Comparison of ENCODE assay signal across 8 cellular contexts in the genomic region with DNA sequence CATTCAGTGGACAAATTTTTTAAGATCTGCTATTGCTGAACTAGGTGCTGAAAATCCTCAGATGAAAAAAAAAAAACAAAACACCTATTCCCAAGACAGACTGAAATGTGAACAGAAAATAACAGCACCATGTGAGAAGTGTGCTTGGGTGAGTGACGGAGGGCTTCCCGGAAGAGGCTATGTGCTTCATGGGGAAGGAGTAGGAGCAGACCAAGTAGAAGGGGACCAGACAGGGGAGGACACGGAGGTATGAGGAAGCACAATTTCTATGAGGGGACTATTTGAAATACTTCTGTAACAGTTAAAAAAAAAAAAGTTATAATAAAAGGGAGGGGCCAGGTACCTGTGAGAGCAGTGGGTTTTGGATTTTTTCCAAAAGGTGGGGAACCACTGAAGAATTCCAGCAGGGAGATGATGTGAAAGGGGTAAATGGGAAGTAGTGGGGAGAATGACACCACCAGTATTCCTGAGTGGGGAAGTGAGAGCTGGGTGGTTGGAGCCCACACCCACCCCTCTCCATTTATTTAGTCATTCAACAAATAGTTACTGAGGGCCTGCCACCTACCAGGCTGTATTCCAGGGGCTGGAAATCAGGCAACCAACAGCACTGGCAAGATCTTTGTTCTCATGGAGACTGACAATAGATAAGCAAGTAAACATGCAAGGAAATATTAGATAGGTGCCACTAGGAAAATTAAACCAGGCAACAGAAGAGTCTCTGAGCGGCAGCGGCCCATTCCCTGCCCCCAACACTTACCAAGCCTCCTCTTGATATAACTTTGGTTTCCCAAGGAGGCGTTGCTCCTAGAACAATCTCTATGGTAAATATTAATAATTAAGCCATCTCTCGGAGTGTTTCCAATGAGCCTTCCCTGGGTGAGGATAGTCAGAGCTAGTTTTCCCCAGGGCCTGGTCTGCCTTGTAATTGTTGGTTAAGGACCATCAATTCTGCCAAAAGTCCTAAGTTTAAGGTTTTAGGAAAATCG. TPM values are rescaled to one million over a fixed set of nuclear protein-coding genes. Genes with fewer than 3 reads are reported as not detected.
DNase-seq lines count a peak whose midpoint lies in the region; ATAC-seq and TF ChIP-seq lines count a peak whose summit lies in the region.

No MANE protein-coding gene starts in this region.

- peak overlapping the region; percentile 45 for H3K27ac ChIP-seq in right cardiac atrium (ENCODE audit: low read length)
- no peak overlapping the region for H3K27ac ChIP-seq in mammary epithelial cell (ENCODE audit: insufficient read depth, low read depth, low read length)
- H3K27ac ChIP-seq in mucosa of rectum (ENCODE audit: low read depth in 2 of 2, low read length in 2 of 2): peak overlapping the region; percentile 95 to 100

- peaks cover 6% of the 10 kb centered on the region for H3K4me1 ChIP-seq in right cardiac atrium (ENCODE audit: control insufficient read depth, insufficient read depth, low read length)
- peaks cover 33% of the 10 kb centered on the region for H3K4me1 ChIP-seq in mammary epithelial cell (ENCODE audit: insufficient read depth, low read length)
- peaks cover 41 to 49% of the 10 kb centered on the region in 2 donors for H3K4me1 ChIP-seq in mucosa of rectum (ENCODE audit: control insufficient read depth in 2 of 2, insufficient read depth in 2 of 2, low read length in 2 of 2)

- H3K4me2 ChIP-seq in mammary epithelial cell (ENCODE audit: insufficient read depth, low read depth, low read length): peak overlapping the region; percentile 66

- H3K27me3 ChIP-seq in right cardiac atrium (ENCODE audit: control insufficient read depth, insufficient read depth): no peaks in the 10 kb centered on the region
- H3K27me3 ChIP-seq in mammary epithelial cell (ENCODE audit: insufficient read depth, low read length): no peaks in the 10 kb centered on the region
- H3K27me3 ChIP-seq in mucosa of rectum (ENCODE audit: control insufficient read depth in 2 of 2, insufficient read depth in 2 of 2, low read length in 2 of 2): no peaks in the 10 kb centered on the region

- 61% methylated on average over 8 of the region's 8 CpGs for WGBS in right cardiac atrium
- WGBS in mammary epithelial cell (ENCODE audit: low coverage, missing lambda C conversion rate): 100% methylated on average over 8 of the region's 8 CpGs

- H3K9me3 ChIP-seq in right cardiac atrium (ENCODE audit: control insufficient read depth, low read length): no peaks in the 10 kb centered on the region
- no peaks in the 10 kb centered on the region for H3K9me3 ChIP-seq in mammary epithelial cell (replicated peaks; ENCODE audit: insufficient read depth, low read length)
- no peaks in the 10 kb centered on the region for H3K9me3 ChIP-seq in mucosa of rectum (ENCODE audit: control insufficient read depth in 2 of 2, low read length in 2 of 2)

- intact Hi-C loops in right cardiac atrium (cut with DNase I): loop anchor here in 2 of 4 donors (5.0 to 10.0 kb wide), 2 partner anchors 94 to 97 kb away; a partner anchor contains a TSS
- intact Hi-C loops in left cardiac atrium (cut with DNase I): no loop called here
- intact Hi-C loops in mammary epithelial cell (cut with micrococcal nuclease): loop anchor here (1.0 to 10.0 kb wide), 2 partner anchors 34 to 594 kb away; a partner anchor contains a TSS

- peaks cover 11% of the 10 kb centered on the region for H3K79me2 ChIP-seq in mammary epithelial cell (ENCODE audit: insufficient read depth, low read length)

- H3K9ac ChIP-seq in mammary epithelial cell (ENCODE audit: insufficient read depth, low read length): no peak overlapping the region
- peak overlapping the region in 1 of 2 donors; percentile 86 for H3K9ac ChIP-seq in mucosa of rectum (ENCODE audit: low read depth in 1 of 2, low read length in 2 of 2)

- BruUV-seq in mammary epithelial cell (replicated peaks; lab: Mats Ljungman, UMichigan): no TSS peak

- no peaks in the 10 kb centered on the region for H3K36me3 ChIP-seq in mammary epithelial cell (ENCODE audit: insufficient read depth, low read length)
- H3K36me3 ChIP-seq in mucosa of rectum (ENCODE audit: control insufficient read depth in 2 of 2, insufficient read depth in 2 of 2, low read length in 2 of 2): no peaks in the 10 kb centered on the region

- CTCF ChIA-PET in mammary epithelial cell (lab: Charles Lee; ENCODE audit: low non-redundant PET): no interaction called here

- DNase-seq in right cardiac atrium (no peak), left cardiac atrium (no peak), mammary epithelial cell (no peak), GM19238 (ENCODE audit: insufficient read length, low spot score) (no peak), C1 segment of cervical spinal cord (lab: John Stamatoyannopoulos, UW) (no peak), NCI-H1694 (lab: John Stamatoyannopoulos, UW) (no peak), NCI-H510A (lab: John Stamatoyannopoulos, UW) (no peak)

- peak overlapping the region; percentile 66 for H2AFZ ChIP-seq in mammary epithelial cell (ENCODE audit: low read depth, low read length)

- dilution Hi-C loops in mammary epithelial cell (cut with HindIII; ENCODE audit: low sequenced_read_pairs): no loop called here

- ATAC-seq in right cardiac atrium: no peak
- ATAC-seq in left cardiac atrium: no peak

- H4K20me1 ChIP-seq in mammary epithelial cell (ENCODE audit: insufficient read depth, low read length): no peaks in the 10 kb centered on the region

- in situ Hi-C loops in mammary epithelial cell (cut with MboI; ENCODE audit: low sequenced_read_pairs in 2 of 2): no loop called here

- H3K4me3 ChIP-seq in right cardiac atrium (ENCODE audit: low read length) (peak overlapping the region; percentile 36), mammary epithelial cell (replicated peaks in 1 of 3; ENCODE audit: insufficient read depth in 1 of 3, low read depth in 2 of 3, low read length in 3 of 3) (no peak overlapping the region), mucosa of rectum (ENCODE audit: low read length in 2 of 2) (peak overlapping the region; percentile 53 to 59)

- TF ChIP-seq CTCF in mammary epithelial cell (conservative IDR thresholded peaks at IDR 0.05 in 1 of 2, IDR thresholded peaks at IDR 0.05 in 1 of 2; ENCODE audit: extremely low read depth in 1 of 2, insufficient read depth in 1 of 2, low read depth in 1 of 2, low read length in 2 of 2): no peak

RNA-seq across cellular contexts. Expression of a gene that starts 3.8 kb away (rescaled TPM):
- 10 to 100 TPM; 17.6 to 26.0 (median 21.2) TPM for total RNA-seq in right cardiac atrium
- polyA plus RNA-seq in right cardiac atrium: 7.8 TPM
- total RNA-seq in left cardiac atrium: 10 to 100 TPM; 20.1 to 27.4 TPM
- 10 to 100 TPM; 26.3 to 30.6 TPM for total RNA-seq in mammary epithelial cell
- polyA plus RNA-seq in mammary epithelial cell: 13.6 TPM
- polyA minus RNA-seq in mammary epithelial cell: 50.9 TPM

Comparison
In these comparisons a context has a peak if more than half of its experiments do, and no peak if none do; other contexts are left out.
1. H3K4me3 ChIP-seq: peak in right cardiac atrium (single experiment) and mucosa of rectum (2 of 2); none in mammary epithelial cell (0 of 3).